Comparison of ENCODE assay signal across 1 cellular context in genomic region chr6:14622878-14623542, GRCh38.
TF ChIP-seq lines count a peak whose summit lies in the region.

No MANE protein-coding gene starts in this region.

TF ChIP-seq in IMR-90, 13 proteins besides CTCF, POLR2A, EP300 and RAD21 (continued from another document):
- TF ChIP-seq MAZ (IDR thresholded peaks at IDR 0.05; ENCODE audit: borderline replicate concordance, low read depth, low read length): no peak
- TF ChIP-seq CEBPB (IDR thresholded peaks at IDR 0.05; ENCODE audit: low read depth, low read length): no peak
